14 cellular contexts compared by ENCODE assay signal in the genomic region with DNA sequence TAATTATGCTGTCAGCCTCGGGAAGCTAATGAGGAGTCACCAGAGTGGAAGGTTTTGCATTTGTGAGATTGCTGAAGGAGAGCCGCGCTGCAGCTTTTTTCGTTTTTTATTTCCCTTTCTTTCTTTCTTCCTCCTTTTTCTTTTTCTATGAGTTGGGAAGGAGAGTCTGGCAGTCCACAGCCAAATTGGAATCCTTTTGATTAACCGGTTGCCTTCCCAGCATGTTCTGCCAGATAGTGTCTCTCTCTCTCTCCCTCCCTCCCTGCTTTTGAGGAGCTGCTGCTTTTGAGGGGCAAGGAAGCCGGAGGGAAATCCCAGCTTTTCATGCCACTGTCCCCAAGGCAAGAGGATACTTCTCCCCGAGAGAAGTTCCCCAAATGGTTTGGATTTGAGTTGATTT.
DNase-seq lines count a peak whose midpoint lies in the region; ATAC-seq and TF ChIP-seq lines count a peak whose summit lies in the region.
"Had no signal": no experiment of that assay in that cellular context is flagged by ENCODE, and none has a peak within 500 bp of the region (broad histone marks: within the 10 kb centered on the region; RNA-seq: fewer than 3 reads in every experiment).

No MANE protein-coding gene starts in this region.

- H3K4me1 ChIP-seq in mesodermal cell (ENCODE audit: control insufficient read depth, insufficient read depth, low read length, poor library complexity, severe bottlenecking) (peaks cover 24% of the 10 kb centered on the region), subcutaneous abdominal adipose tissue (ENCODE audit: control insufficient read depth in 5 of 5, insufficient read depth in 5 of 5, low read length in 5 of 5) (peaks cover 3 to 10% (median 8%) of the 10 kb centered on the region in 5 donors)

- H3K4me3 ChIP-seq in brain microvascular endothelial cell (ENCODE audit: low read depth, low read length): peak overlapping the region; percentile 13
- peak overlapping the region; percentile 14 for H3K4me3 ChIP-seq in mesodermal cell (ENCODE audit: extremely low read depth, insufficient read depth, low read length, poor library complexity, severe bottlenecking)
- H3K4me3 ChIP-seq in subcutaneous abdominal adipose tissue (ENCODE audit: low read depth in 1 of 5, low read length in 5 of 5): peak overlapping the region in 3 of 5 donors; percentile 15 to 58 (median 21)

- no peaks in the 10 kb centered on the region for H3K27me3 ChIP-seq in brain microvascular endothelial cell (replicated peaks)
- H3K27me3 ChIP-seq in subcutaneous abdominal adipose tissue (ENCODE audit: control insufficient read depth in 5 of 5, insufficient read depth in 4 of 5, low read length in 5 of 5): peaks cover 0 to 17% (median 0%) of the 10 kb centered on the region in 5 donors

- no peaks in the 10 kb centered on the region for H3K4me1 Mint-ChIP-seq in stimulated activated naive CD8-positive, alpha-beta T cell treated with anti-CD3 and anti-CD28 coated beads, Interleukin-15, amount 100 ng/mL, for 72 hours
- H3K4me1 Mint-ChIP-seq: activated naive CD4-positive, alpha-beta T cell treated with anti-CD3 and anti-CD28 coated beads, Interleukin-2, amount 10 ng/mL, durations not matched to agents 7 days and 5 days had no signal

- H3K27ac ChIP-seq in brain microvascular endothelial cell: no peak overlapping the region
- peak overlapping the region; percentile 65 for H3K27ac ChIP-seq in mesodermal cell (ENCODE audit: low read depth, low read length, severe bottlenecking)
- no peak overlapping the region for H3K27ac ChIP-seq in subcutaneous abdominal adipose tissue (ENCODE audit: low read depth, low read length)
- H3K27ac ChIP-seq: HL-60 had no signal

- whole genome bisulfite sequencing in mesodermal cell (ENCODE audit: insufficient coverage in 2 of 2), 2 experiments: no CpG with 5 or more reads among the region's 7 CpGs

- peaks cover 64% of the 10 kb centered on the region for H3K27me3 Mint-ChIP-seq in stimulated activated naive CD8-positive, alpha-beta T cell treated with anti-CD3 and anti-CD28 coated beads, Interleukin-15, amount 100 ng/mL, for 72 hours

- no peaks in the 10 kb centered on the region for H3K9me3 ChIP-seq in mesodermal cell (ENCODE audit: control insufficient read depth, low read length)
- no peaks in the 10 kb centered on the region for H3K9me3 ChIP-seq in subcutaneous abdominal adipose tissue (ENCODE audit: control insufficient read depth in 5 of 5, low read length in 5 of 5)

- no peaks in the 10 kb centered on the region for H3K9me3 Mint-ChIP-seq in stimulated activated naive CD8-positive, alpha-beta T cell treated with anti-CD3 and anti-CD28 coated beads, Interleukin-15, amount 100 ng/mL, for 72 hours
- H3K9me3 Mint-ChIP-seq: activated naive CD4-positive, alpha-beta T cell treated with anti-CD3 and anti-CD28 coated beads, Interleukin-2, amount 10 ng/mL, durations not matched to agents 7 days and 5 days; stimulated activated naive B cell treated with anti-CD40 and anti-IgM and Interleukin-4, amounts not matched to agents 10 μg/mL and 1 μg/mL and 100 μg/mL, for 72 hours had no signal

- ATAC-seq in stimulated activated naive CD8-positive, alpha-beta T cell treated with anti-CD3 and anti-CD28 coated beads, Interleukin-15, amount 100 ng/mL, for 72 hours: no peak
- ATAC-seq: stimulated activated naive B cell treated with anti-CD40 and anti-IgM and Interleukin-4, amounts not matched to agents 10 μg/mL and 1 μg/mL and 100 μg/mL, for 72 hours had no signal

- no peaks in the 10 kb centered on the region for H3K36me3 ChIP-seq in brain microvascular endothelial cell (replicated peaks)
- H3K36me3 ChIP-seq in mesodermal cell (ENCODE audit: control insufficient read depth, insufficient read depth, low read length): no peaks in the 10 kb centered on the region
- H3K36me3 ChIP-seq in subcutaneous abdominal adipose tissue (ENCODE audit: control insufficient read depth in 5 of 5, insufficient read depth in 5 of 5, low read length in 5 of 5): no peaks in the 10 kb centered on the region

- H3K4me3 Mint-ChIP-seq in stimulated activated naive CD8-positive, alpha-beta T cell treated with anti-CD3 and anti-CD28 coated beads, Interleukin-15, amount 100 ng/mL, for 72 hours: no peak overlapping the region
- H3K4me3 Mint-ChIP-seq: activated naive CD4-positive, alpha-beta T cell treated with anti-CD3 and anti-CD28 coated beads, Interleukin-2, amount 10 ng/mL, durations not matched to agents 7 days and 5 days; stimulated activated naive B cell treated with anti-CD40 and anti-IgM and Interleukin-4, amounts not matched to agents 10 μg/mL and 1 μg/mL and 100 μg/mL, for 72 hours had no signal

- TF ChIP-seq CTCF in brain microvascular endothelial cell (IDR thresholded peaks at IDR 0.05; ENCODE audit: low read depth, low read length, missing control alignments): no peak

- peak overlapping the region in 1 of 5 donors; percentile 41 for H3K9ac ChIP-seq in subcutaneous abdominal adipose tissue (ENCODE audit: low read length in 5 of 5)

- peak; percentile 35 for DNase-seq in NCI-H748 (lab: John Stamatoyannopoulos, UW; ENCODE audit: unreplicated experiment)
- no peak for DNase-seq in NCI-H748 treated with DMSO at 0.1 percent for 48 hours (lab: John Stamatoyannopoulos, UW)
- DNase-seq in brain microvascular endothelial cell: no peak
- no peak for DNase-seq in activated T-cell treated with anti-CD3 and anti-CD28 coated beads, Interleukin-2, amount 50 U/mL, for 48 hours
- no peak for DNase-seq in activated T-cell treated with anti-CD3 and anti-CD28 coated beads for 4 hours
- DNase-seq in stimulated activated naive CD8-positive, alpha-beta T cell treated with anti-CD3 and anti-CD28 coated beads, Interleukin-15, amount 100 ng/mL, for 72 hours: no peak
- DNase-seq: activated CD4-positive, alpha-beta T cell treated with anti-CD3 and anti-CD28 coated beads, Interleukin-2, amount 50 U/mL, for 4 hours; activated naive CD4-positive, alpha-beta T cell treated with anti-CD3 and anti-CD28 coated beads, Interleukin-2, amount 10 ng/mL, durations not matched to agents 7 days and 5 days; DMS79 treated with DMSO at 0.1 percent for 48 hours; stimulated activated naive B cell treated with anti-CD40 and anti-IgM and Interleukin-4, amounts not matched to agents 10 μg/mL and 1 μg/mL and 100 μg/mL, for 72 hours; SW 1271 had no signal

- no peak overlapping the region for H3K27ac Mint-ChIP-seq in stimulated activated naive CD8-positive, alpha-beta T cell treated with anti-CD3 and anti-CD28 coated beads, Interleukin-15, amount 100 ng/mL, for 72 hours
- H3K27ac Mint-ChIP-seq: activated naive CD4-positive, alpha-beta T cell treated with anti-CD3 and anti-CD28 coated beads, Interleukin-2, amount 10 ng/mL, durations not matched to agents 7 days and 5 days; stimulated activated naive B cell treated with anti-CD40 and anti-IgM and Interleukin-4, amounts not matched to agents 10 μg/mL and 1 μg/mL and 100 μg/mL, for 72 hours had no signal

- in situ Hi-C loops in brain microvascular endothelial cell (cut with HindIII; ENCODE audit: low pct_ligation_motif_present, low sequenced_read_pairs): no loop called here
